In the genomic region with DNA sequence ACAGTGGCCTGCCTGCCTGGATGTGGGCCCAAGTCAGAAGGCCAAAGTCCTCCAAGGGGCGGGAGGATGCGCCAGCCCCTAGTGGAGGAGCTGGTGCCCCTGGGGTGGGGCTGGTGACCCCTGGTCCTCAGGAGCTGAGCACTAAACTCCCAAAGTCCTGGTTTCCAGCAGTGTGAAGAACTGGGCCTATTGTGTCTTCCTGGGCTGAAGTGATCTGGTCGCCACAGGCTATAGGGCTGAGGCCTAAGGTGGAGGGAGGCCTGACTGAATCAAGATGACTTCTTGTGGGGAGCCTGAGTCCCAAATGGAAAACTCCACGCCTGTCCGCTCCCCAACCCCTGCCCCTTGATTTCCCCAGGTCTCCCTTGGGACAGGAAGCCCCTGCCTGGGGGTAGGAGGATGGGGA, we compare ENCODE assay signal across 9 cellular contexts. TPM values are rescaled to one million over a fixed set of nuclear protein-coding genes. Genes with fewer than 3 reads are reported as not detected.
A peak's percentile ranks its signal among the peaks of the same experiment; 100 is the strongest.
DNase-seq lines count a peak whose midpoint lies in the region; ATAC-seq, FAIRE-seq and TF ChIP-seq lines count a peak whose summit lies in the region.
"Had no signal": no experiment of that assay in that cellular context is flagged by ENCODE, and none has a peak within 500 bp of the region (broad histone marks: within the 10 kb centered on the region; RNA-seq: fewer than 3 reads in every experiment).

No MANE protein-coding gene starts in this region.

- TF ChIP-seq POLR2A in GM12878 (IDR thresholded peaks at IDR 0.05; ENCODE audit: low read depth, low read length) = no peak

- 78% methylated on average over 5 of the region's 5 CpGs for WGBS in GM12878 (ENCODE audit: insufficient coverage, insufficient replicate concordance, low lambda C conversion rate, missing lambda C conversion rate)
- WGBS in liver = 47% methylated on average over 5 of the region's 5 CpGs

- SMC1A ChIA-PET in GM12878 (lab: Charles Lee; ENCODE audit: uncharacterized antibody, unreplicated experiment) = interaction anchor here (4.6 kb wide), 1 partner anchor 234 kb away, joined by 49 read pairs; no protein-coding TSS in a partner anchor

- H3K36me3 Mint-ChIP-seq in stimulated activated naive B cell treated with anti-CD40 and anti-IgM and Interleukin-4, amounts not matched to agents 10 μg/mL and 1 μg/mL and 100 μg/mL, for 72 hours = peaks cover 11 to 24% of the 10 kb centered on the region in 2 donors

- H3K79me2 ChIP-seq in GM12878 (ENCODE audit: control insufficient read depth, insufficient read depth, low read length) = no peaks in the 10 kb centered on the region; the same call in 1 of the 2 replicates
- H3K79me2 ChIP-seq in PC-9 (ENCODE audit: low read depth) = no peaks in the 10 kb centered on the region

- H3K4me1 Mint-ChIP-seq in stimulated activated naive B cell treated with anti-CD40 and anti-IgM and Interleukin-4, amounts not matched to agents 10 μg/mL and 1 μg/mL and 100 μg/mL, for 72 hours = peaks cover 13 to 33% of the 10 kb centered on the region in 2 donors

- POLR2A ChIA-PET in GM12878 (lab: Charles Lee) = interaction anchor here (0.6 kb wide), 1 partner anchor 16 kb away, joined by 5 read pairs; no protein-coding TSS in a partner anchor
- POLR2A ChIA-PET in PC-9 (lab: Charles Lee; ENCODE audit: unreplicated experiment) = no interaction called here

- H3K27ac ChIP-seq in HUES48 (ENCODE audit: low read depth, low read length) (peak overlapping the region; percentile 44), GM12878 (ENCODE audit: control insufficient read depth, insufficient read depth) (peak overlapping the region; percentile 57), liver (ENCODE audit: low read depth in 1 of 2, low read length in 2 of 2) (peak overlapping the region; percentile 90), PC-9 (no peak overlapping the region)

- H3K4me2 ChIP-seq in GM12878 (ENCODE audit: control insufficient read depth, insufficient read depth) = no peak overlapping the region; the same call in 1 of the 2 replicates
- H3K4me2 ChIP-seq in PC-9 = no peak overlapping the region

- no peaks in the 10 kb centered on the region for H3K9me2 ChIP-seq in PC-9 (ENCODE audit: insufficient read depth)

- H3K9me3 ChIP-seq in HUES48 (ENCODE audit: control insufficient read depth, insufficient read depth, low read length) (no peaks in the 10 kb centered on the region), GM12878 (replicated peaks; ENCODE audit: control insufficient read depth, insufficient read depth, low read length) (no peaks in the 10 kb centered on the region), liver (ENCODE audit: control insufficient read depth in 4 of 4, low read length in 3 of 4) (no peaks in the 10 kb centered on the region), PC-9 (ENCODE audit: insufficient read depth, low read depth) (no peaks in the 10 kb centered on the region)

- intact Hi-C loops in GM12878 (cut with micrococcal nuclease; ENCODE audit: unreplicated experiment) (loop anchor here (10.0 kb wide), 1 partner anchor 389 kb away; no protein-coding TSS in a partner anchor), PC-9 (cut with micrococcal nuclease; ENCODE audit: unreplicated experiment) (no loop called here)

- H3K4me3 Mint-ChIP-seq in stimulated activated naive B cell treated with anti-CD40 and anti-IgM and Interleukin-4, amounts not matched to agents 10 μg/mL and 1 μg/mL and 100 μg/mL, for 72 hours = peak overlapping the region in 1 of 2 donors; percentile 43

- peaks cover 18% of the 10 kb centered on the region for H3K4me1 ChIP-seq in HUES48 (ENCODE audit: control insufficient read depth, insufficient read depth, low read length)
- peaks cover 19% of the 10 kb centered on the region for H3K4me1 ChIP-seq in GM12878 (ENCODE audit: control insufficient read depth, insufficient read depth, low read length)
- H3K4me1 ChIP-seq in liver (ENCODE audit: control insufficient read depth in 4 of 4, insufficient read depth in 4 of 4, low read length in 3 of 4) = peaks cover 14 to 77% (median 64%) of the 10 kb centered on the region in 4 donors
- H3K4me1 ChIP-seq in PC-9 (replicated peaks; ENCODE audit: insufficient read depth) = no peaks in the 10 kb centered on the region

- no peaks in the 10 kb centered on the region for H3K9me3 Mint-ChIP-seq in stimulated activated naive B cell treated with anti-CD40 and anti-IgM and Interleukin-4, amounts not matched to agents 10 μg/mL and 1 μg/mL and 100 μg/mL, for 72 hours

- H3K4me3 ChIP-seq in HUES48 (ENCODE audit: low read depth, low read length) = peak overlapping the region; percentile 30; the same call in 1 of the 2 replicates
- no peak overlapping the region for H3K4me3 ChIP-seq in GM12878
- H3K4me3 ChIP-seq in liver (ENCODE audit: low read depth in 1 of 3, low read length in 3 of 3) = peak overlapping the region in 2 of 3 donors; percentile 4 to 54
- no peak overlapping the region for H3K4me3 ChIP-seq in PC-9

- no peaks in the 10 kb centered on the region for H3K27me3 Mint-ChIP-seq in stimulated activated naive B cell treated with anti-CD40 and anti-IgM and Interleukin-4, amounts not matched to agents 10 μg/mL and 1 μg/mL and 100 μg/mL, for 72 hours

- TF ChIP-seq CTCF in GM12878 (IDR thresholded peaks at IDR 0.05 in 2 of 3, conservative IDR thresholded peaks at IDR 0.05 in 1 of 3; ENCODE audit: control insufficient read depth in 2 of 3, extremely low read depth in 1 of 3, insufficient read depth in 1 of 3, low read depth in 3 of 3, low read length in 3 of 3) = no peak
- TF ChIP-seq CTCF in liver (IDR thresholded peaks at IDR 0.05; ENCODE audit: low read depth, low read length, missing input control) = no peak
- TF ChIP-seq CTCF in PC-9 (conservative IDR thresholded peaks at IDR 0.05) = no peak

- TF ChIP-seq EP300 in GM12878 (IDR thresholded peaks at IDR 0.05; ENCODE audit: borderline replicate concordance in 1 of 2, control insufficient read depth in 1 of 2, low read depth in 2 of 2, low read length in 2 of 2) = no peak

- no peaks in the 10 kb centered on the region for H3K27me3 ChIP-seq in HUES48 (ENCODE audit: control insufficient read depth, insufficient read depth, low read length)
- H3K27me3 ChIP-seq in GM12878 (replicated peaks in 1 of 2; ENCODE audit: control insufficient read depth in 2 of 2, insufficient read depth in 2 of 2, low read length in 1 of 2) = no peaks in the 10 kb centered on the region
- no peaks in the 10 kb centered on the region for H3K27me3 ChIP-seq in liver (ENCODE audit: control insufficient read depth in 4 of 4, insufficient read depth in 4 of 4, low read length in 3 of 4)
- H3K27me3 ChIP-seq in PC-9 (ENCODE audit: insufficient read depth, low read depth) = no peaks in the 10 kb centered on the region

- no peak overlapping the region for H3K9ac ChIP-seq in HUES48 (ENCODE audit: low read depth, low read length)
- H3K9ac ChIP-seq in GM12878 (ENCODE audit: control insufficient read depth, insufficient read depth, low read length) = peak overlapping the region; percentile 73
- H3K9ac ChIP-seq in liver (ENCODE audit: low read depth in 1 of 2, low read length in 2 of 2) = peak overlapping the region; percentile 32 to 76

- no peak for TF ChIP-seq RAD21 in GM12878 (IDR thresholded peaks at IDR 0.05; ENCODE audit: insufficient read depth, low read depth, low read length)
- peak in 1 of 2 donors; percentile 13 for TF ChIP-seq RAD21 in liver (IDR thresholded peaks at IDR 0.05)

- H3K36me3 ChIP-seq in HUES48 (ENCODE audit: control insufficient read depth, insufficient read depth, low read length) (peaks cover 27% of the 10 kb centered on the region), GM12878 (ENCODE audit: control insufficient read depth in 2 of 2, insufficient read depth in 2 of 2, low read length in 1 of 2) (peaks cover 1 to 20% of the 10 kb centered on the region in 2 experiments; a peak in 3 of 4 replicates), liver (ENCODE audit: control insufficient read depth in 4 of 4, insufficient read depth in 3 of 4, low read depth in 1 of 4, low read length in 3 of 4) (peaks cover 11 to 39% (median 20%) of the 10 kb centered on the region in 4 donors), PC-9 (ENCODE audit: low read depth) (no peaks in the 10 kb centered on the region)

- ATAC-seq in GM12878 (no peak), HG02938 (IDR thresholded peaks at IDR 0.05; ENCODE audit: unreplicated experiment) (no peak)
- no peak for ATAC-seq in stimulated activated naive B cell treated with anti-CD40 and anti-IgM and Interleukin-4, amounts not matched to agents 10 μg/mL and 1 μg/mL and 100 μg/mL, for 72 hours (replicated peaks)

- DNase-seq in GM12878 (ENCODE audit: low read depth, low spot score) (no peak), pons (ENCODE audit: low spot score) (no peak), urothelium cell line (ENCODE audit: low spot score) (no peak), PC-9 (no peak)
- DNase-seq in stimulated activated naive B cell treated with anti-CD40 and anti-IgM and Interleukin-4, amounts not matched to agents 10 μg/mL and 1 μg/mL and 100 μg/mL, for 72 hours = no peak
- DNase-seq: NCI-H524 had no signal

- no peaks in the 10 kb centered on the region for H4K20me1 ChIP-seq in GM12878 (ENCODE audit: control insufficient read depth, insufficient read depth)
- H4K20me1 ChIP-seq in PC-9 (ENCODE audit: insufficient read depth) = peaks cover 4% of the 10 kb centered on the region; the same call in 1 of the 2 replicates

- H3K27ac Mint-ChIP-seq in stimulated activated naive B cell treated with anti-CD40 and anti-IgM and Interleukin-4, amounts not matched to agents 10 μg/mL and 1 μg/mL and 100 μg/mL, for 72 hours = peak overlapping the region; percentile 47

- CTCF ChIA-PET in GM12878 (lab: Yijun Ruan, JAX) (interaction anchor here (4.2 to 4.7 kb wide), 2 partner anchors 49 to 234 kb away, joined by 69 to 104 read pairs; a partner anchor contains a TSS), PC-9 (lab: Charles Lee) (no interaction called here)

- RAD21 ChIA-PET in GM12878 (lab: Charles Lee; ENCODE audit: unreplicated experiment) = interaction anchor here (0.6 to 4.0 kb wide), 3 partner anchors 49 to 531 kb away, joined by 3 to 54 read pairs (median 4); a partner anchor contains a TSS

- H3F3A ChIP-seq in PC-9 (ENCODE audit: insufficient read depth, low read depth) = peaks cover 7% of the 10 kb centered on the region; the same call in 1 of the 2 replicates

- no peak for FAIRE-seq in GM12878 (lab: Jason Lieb, UNC)
- FAIRE-seq in urothelium cell line (lab: Jason Lieb, UNC) = no peak

- in situ Hi-C loops in GM12878 (cut with MboI) = no loop called here

- BruUV-seq in GM12878 (replicated peaks; lab: Mats Ljungman, UMichigan) = no TSS peak
- BruUV-seq in PC-9 (replicated peaks; lab: Mats Ljungman, UMichigan) = no TSS peak

- H2AFZ ChIP-seq in GM12878 (ENCODE audit: control insufficient read depth, low read depth, low read length) (no peak overlapping the region), PC-9 (no peak overlapping the region)

RNA-seq across cellular contexts. Expression of a gene that starts 0.8 kb away (rescaled TPM):
- 21.3 and 22.9 TPM in 2 replicates for total RNA-seq in GM12878 (2013; cell fraction: nucleolus; rRNA removed)
- total RNA-seq in GM12878 (2014; rRNA removed) (19.5 and 21.7 TPM in 2 replicates), GM12878 (2014; rRNA removed; fragmentation: Illumina TruSeq; extraction: Trizol) (6.1 and 7.0 TPM in 2 replicates), GM12878 (2021) (17.7 and 23.9 TPM in 2 replicates), liver (10 to 100 TPM; 42.8 to 43.1 TPM), PC-9 (2021) (2.1 and 3.8 TPM in 2 replicates)
- polyA plus RNA-seq in GM12878 (2011; ENCODE audit: low read depth) = 2.3 TPM
- polyA plus RNA-seq in GM12878 (2011; rRNA removed) (0.07 and 0.09 TPM in 2 replicates), GM12878 (2014; fragmentation: Illumina TruSeq; extraction: Trizol) (0.60 and 3.8 TPM in 2 replicates), GM12878 (2014; fragmentation: Nextera tagmentation; extraction: Ambion mirVana) (1 to 10 TPM in 1 of 2 experiments, under 1 TPM in 1; 0.56 to 1.0 TPM), GM12878 (2014; rRNA removed) (14.6 and 20.6 TPM in 2 replicates), GM12878 (2016; fragmentation: Nextera tagmentation; extraction: Ambion mirVana) (10 to 100 TPM; 12.7 to 16.1 TPM), liver (10 to 100 TPM; 12.1 to 14.7 TPM)
- polyA plus RNA-seq in GM12878 (2011; cell fraction: cytosol; rRNA removed) = 0.12 and 0.13 TPM in 2 replicates
- 0.28 and 0.34 TPM in 2 replicates for polyA plus RNA-seq in GM12878 (2011; cell fraction: nucleus; rRNA removed)
- 6.4 and 6.7 TPM in 2 replicates for polyA plus RNA-seq in GM12878 (2012)
- polyA minus RNA-seq in GM12878 (2011; rRNA and poly(A)+ RNA removed) = 0.10 TPM in 1 of 2 replicates, not detected in the other
- 0.83 TPM in 1 of 2 replicates, not detected in the other for polyA minus RNA-seq in GM12878 (2011; cell fraction: cytosol; rRNA and poly(A)+ RNA removed)
- polyA minus RNA-seq in GM12878 (2011; cell fraction: nucleus; rRNA and poly(A)+ RNA removed) = 0.73 and 0.96 TPM in 2 replicates

RNA-seq across cellular contexts. Expression of a gene that starts 15.1 kb away (rescaled TPM):
- 47.7 and 63.7 TPM in 2 replicates for total RNA-seq in GM12878 (2013; cell fraction: nucleolus; rRNA removed)
- total RNA-seq in GM12878 (2014; rRNA removed) (20.8 and 24.5 TPM in 2 replicates), GM12878 (2014; rRNA removed; fragmentation: Illumina TruSeq; extraction: Trizol) (9.9 and 11.2 TPM in 2 replicates), GM12878 (2021) (36.9 and 39.9 TPM in 2 replicates), liver (100 to 1,000 TPM; 124 to 204 TPM), PC-9 (2021) (48.7 and 50.4 TPM in 2 replicates)
- polyA plus RNA-seq in GM12878 (2011; ENCODE audit: low read depth) = 10.8 TPM
- polyA plus RNA-seq in GM12878 (2011; rRNA removed) (1.9 and 5.6 TPM in 2 replicates), GM12878 (2014; fragmentation: Illumina TruSeq; extraction: Trizol) (3.3 and 10.1 TPM in 2 replicates), GM12878 (2014; fragmentation: Nextera tagmentation; extraction: Ambion mirVana) (1 to 10 TPM in 1 of 2 experiments, under 1 TPM in 1; 0.47 to 1.3 TPM), GM12878 (2014; rRNA removed) (23.2 and 26.3 TPM in 2 replicates), GM12878 (2016; fragmentation: Nextera tagmentation; extraction: Ambion mirVana) (1 to 10 TPM; 5.6 to 5.9 TPM), liver (100 to 1,000 TPM; 102 to 258 TPM)
- polyA plus RNA-seq in GM12878 (2011; cell fraction: cytosol; rRNA removed) = 8.3 and 8.8 TPM in 2 replicates
- polyA plus RNA-seq in GM12878 (2011; cell fraction: nucleus; rRNA removed) = 11.4 and 16.8 TPM in 2 replicates
- 21.1 and 27.0 TPM in 2 replicates for polyA plus RNA-seq in GM12878 (2012)
- polyA minus RNA-seq in GM12878 (2011; rRNA and poly(A)+ RNA removed) = 7.2 and 13.4 TPM in 2 replicates
- polyA minus RNA-seq in GM12878 (2011; cell fraction: cytosol; rRNA and poly(A)+ RNA removed) = 5.5 and 10.8 TPM in 2 replicates
- 5.2 and 5.9 TPM in 2 replicates for polyA minus RNA-seq in GM12878 (2011; cell fraction: nucleus; rRNA and poly(A)+ RNA removed)

RNA-seq across cellular contexts. Expression of a gene that starts 19.6 kb away (rescaled TPM):
- 183 and 231 TPM in 2 replicates for total RNA-seq in GM12878 (2013; cell fraction: nucleolus; rRNA removed)
- total RNA-seq in GM12878 (2014; rRNA removed) (25.4 and 29.5 TPM in 2 replicates), GM12878 (2014; rRNA removed; fragmentation: Illumina TruSeq; extraction: Trizol) (16.6 and 18.0 TPM in 2 replicates), GM12878 (2021) (62.4 and 79.4 TPM in 2 replicates), liver (100 to 1,000 TPM in 1 of 2 donors, 10 to 100 TPM in 1; 73.9 to 111 TPM), PC-9 (2021) (26.4 and 27.1 TPM in 2 replicates)
- 21.4 TPM for polyA plus RNA-seq in GM12878 (2011; ENCODE audit: low read depth)
- polyA plus RNA-seq in GM12878 (2011; rRNA removed) (19.4 and 38.9 TPM in 2 replicates), GM12878 (2014; fragmentation: Illumina TruSeq; extraction: Trizol) (26.9 and 47.8 TPM in 2 replicates), GM12878 (2014; fragmentation: Nextera tagmentation; extraction: Ambion mirVana) (1 to 10 TPM; 4.2 to 4.4 TPM), GM12878 (2014; rRNA removed) (66.4 and 71.1 TPM in 2 replicates), GM12878 (2016; fragmentation: Nextera tagmentation; extraction: Ambion mirVana) (10 to 100 TPM; 13.7 to 16.8 TPM), liver (10 to 100 TPM; 17.3 to 27.8 TPM)
- 46.4 and 74.6 TPM in 2 replicates for polyA plus RNA-seq in GM12878 (2011; cell fraction: cytosol; rRNA removed)
- polyA plus RNA-seq in GM12878 (2011; cell fraction: nucleus; rRNA removed) = 937 and 972 TPM in 2 replicates
- polyA plus RNA-seq in GM12878 (2012) = 39.6 and 54.1 TPM in 2 replicates
- polyA minus RNA-seq in GM12878 (2011; rRNA and poly(A)+ RNA removed) = 36.3 and 44.3 TPM in 2 replicates
- 8.0 and 15.0 TPM in 2 replicates for polyA minus RNA-seq in GM12878 (2011; cell fraction: cytosol; rRNA and poly(A)+ RNA removed)
- polyA minus RNA-seq in GM12878 (2011; cell fraction: nucleus; rRNA and poly(A)+ RNA removed) = 124 and 200 TPM in 2 replicates

RNA-seq across cellular contexts. Expression of a gene that starts 48.8 kb away (rescaled TPM):
- total RNA-seq in GM12878 (2013; cell fraction: nucleolus; rRNA removed) = 34.1 and 48.7 TPM in 2 replicates
- total RNA-seq in GM12878 (2014; rRNA removed) (25.7 and 27.7 TPM in 2 replicates), GM12878 (2014; rRNA removed; fragmentation: Illumina TruSeq; extraction: Trizol) (19.9 and 21.0 TPM in 2 replicates), GM12878 (2021) (20.3 and 24.6 TPM in 2 replicates), liver (10 to 100 TPM; 12.5 to 15.3 TPM), PC-9 (2021) (18.1 and 20.9 TPM in 2 replicates)
- 8.8 TPM for polyA plus RNA-seq in GM12878 (2011; ENCODE audit: low read depth)
- polyA plus RNA-seq in GM12878 (2011; rRNA removed) (15.2 and 19.3 TPM in 2 replicates), GM12878 (2014; fragmentation: Illumina TruSeq; extraction: Trizol) (22.2 and 25.7 TPM in 2 replicates), GM12878 (2014; fragmentation: Nextera tagmentation; extraction: Ambion mirVana) (1 to 10 TPM; 5.6 to 9.0 TPM), GM12878 (2014; rRNA removed) (30.4 and 32.2 TPM in 2 replicates), GM12878 (2016; fragmentation: Nextera tagmentation; extraction: Ambion mirVana) (10 to 100 TPM; 35.9 to 39.5 TPM), liver (10 to 100 TPM; 12.9 to 15.4 TPM)
- polyA plus RNA-seq in GM12878 (2011; cell fraction: cytosol; rRNA removed) = 24.1 and 26.6 TPM in 2 replicates
- 18.4 and 21.1 TPM in 2 replicates for polyA plus RNA-seq in GM12878 (2011; cell fraction: nucleus; rRNA removed)
- polyA plus RNA-seq in GM12878 (2012) = 11.5 and 16.8 TPM in 2 replicates
- 22.6 and 28.6 TPM in 2 replicates for polyA minus RNA-seq in GM12878 (2011; rRNA and poly(A)+ RNA removed)
- 5.5 and 6.2 TPM in 2 replicates for polyA minus RNA-seq in GM12878 (2011; cell fraction: cytosol; rRNA and poly(A)+ RNA removed)
- 24.1 and 39.4 TPM in 2 replicates for polyA minus RNA-seq in GM12878 (2011; cell fraction: nucleus; rRNA and poly(A)+ RNA removed)

RNA-seq across cellular contexts. Expression of a gene that starts 51.6 kb away (rescaled TPM):
- total RNA-seq in GM12878 (2013; cell fraction: nucleolus; rRNA removed) = 81.1 and 96.0 TPM in 2 replicates
- 31.6 and 40.4 TPM in 2 replicates for total RNA-seq in GM12878 (2014; rRNA removed)
- 21.3 TPM in 2 replicates for total RNA-seq in GM12878 (2014; rRNA removed; fragmentation: Illumina TruSeq; extraction: Trizol)
- 56.3 and 58.9 TPM in 2 replicates for total RNA-seq in GM12878 (2021)
- 23.7 TPM for polyA plus RNA-seq in GM12878 (2011; ENCODE audit: low read depth)
- 24.2 and 40.5 TPM in 2 replicates for polyA plus RNA-seq in GM12878 (2011; rRNA removed)
- 45.4 and 64.5 TPM in 2 replicates for polyA plus RNA-seq in GM12878 (2011; cell fraction: cytosol; rRNA removed)
- polyA plus RNA-seq in GM12878 (2011; cell fraction: nucleus; rRNA removed) = 188 and 193 TPM in 2 replicates
- 43.0 and 46.7 TPM in 2 replicates for polyA plus RNA-seq in GM12878 (2012)
- 12.6 and 22.1 TPM in 2 replicates for polyA plus RNA-seq in GM12878 (2014; fragmentation: Illumina TruSeq; extraction: Trizol)
- polyA plus RNA-seq in GM12878 (2014; fragmentation: Nextera tagmentation; extraction: Ambion mirVana) = 10 to 100 TPM; 10.3 to 19.8 TPM
- polyA plus RNA-seq in GM12878 (2014; rRNA removed) = 44.5 and 48.8 TPM in 2 replicates
- 10 to 100 TPM; 56.6 to 57.8 TPM for polyA plus RNA-seq in GM12878 (2016; fragmentation: Nextera tagmentation; extraction: Ambion mirVana)
- polyA minus RNA-seq in GM12878 (2011; rRNA and poly(A)+ RNA removed) = 53.8 and 78.0 TPM in 2 replicates
- 17.4 and 27.0 TPM in 2 replicates for polyA minus RNA-seq in GM12878 (2011; cell fraction: cytosol; rRNA and poly(A)+ RNA removed)
- polyA minus RNA-seq in GM12878 (2011; cell fraction: nucleus; rRNA and poly(A)+ RNA removed) = 46.8 and 70.7 TPM in 2 replicates
- total RNA-seq in liver = 10 to 100 TPM; 30.4 to 31.2 TPM
- 10 to 100 TPM; 13.9 to 19.5 TPM for polyA plus RNA-seq in liver
- 81.8 and 86.0 TPM in 2 replicates for total RNA-seq in PC-9 (2021)

Comparison
In these comparisons a context has a peak if more than half of its experiments do, and no peak if none do; other contexts are left out.
1. H3K4me3 ChIP-seq: peak in HUES48 (single experiment) and liver (2 of 3); none in GM12878 (single experiment) and PC-9 (single experiment).